In genomic region chr15:51168700-51169099, GRCh38 we compare ENCODE assay signal across 18 cellular contexts.
"Had no signal": no experiment of that assay in that cellular context is flagged by ENCODE, and none has a peak within 500 bp of the region (broad histone marks: within the 10 kb centered on the region; RNA-seq: fewer than 3 reads in every experiment).

No MANE protein-coding gene starts in this region.

- H3K4me1 Mint-ChIP-seq: naive thymus-derived CD8-positive, alpha-beta T cell had no signal

- H3K4me3 Mint-ChIP-seq: dendritic cell treated with granulocyte-macrophage colony-stimulating factor and Interleukin-4, amounts not matched to agents 40 ng/mL and 50 ng/mL, for 4 days; effector memory CD8-positive, alpha-beta T cell; naive thymus-derived CD8-positive, alpha-beta T cell; neural crest cell had no signal

- H3K27ac Mint-ChIP-seq: dendritic cell treated with granulocyte-macrophage colony-stimulating factor and Interleukin-4, amounts not matched to agents 40 ng/mL and 50 ng/mL, for 4 days; effector memory CD8-positive, alpha-beta T cell; naive thymus-derived CD8-positive, alpha-beta T cell had no signal

- H3K4me1 ChIP-seq: testis had no signal

- H3K4me3 ChIP-seq: esophagus squamous epithelium, heart left ventricle, mucosa of descending colon, ovary, right atrium auricular region, testis, tibial nerve, upper lobe of right lung, vagina had no signal

- H3K27ac ChIP-seq: esophagus squamous epithelium, heart left ventricle, ovary, right atrium auricular region, testis, tibial nerve, upper lobe of right lung, vagina had no signal

- H3K9me3 Mint-ChIP-seq: dendritic cell treated with granulocyte-macrophage colony-stimulating factor and Interleukin-4, amounts not matched to agents 40 ng/mL and 50 ng/mL, for 4 days; effector memory CD8-positive, alpha-beta T cell; neural crest cell had no signal

- ATAC-seq: effector memory CD8-positive, alpha-beta T cell; heart left ventricle; mucosa of descending colon; naive thymus-derived CD8-positive, alpha-beta T cell; stimulated activated naive CD8-positive, alpha-beta T cell treated with anti-CD3 and anti-CD28 coated beads, Interleukin-15, Interleukin-2, amounts not matched to agents 100 U/mL and 50 U/mL, for 24 hours; upper lobe of right lung had no signal

- H3K36me3 ChIP-seq: esophagus squamous epithelium, heart left ventricle, ovary, right atrium auricular region, tibial nerve, upper lobe of right lung, vagina had no signal

- H3K27me3 ChIP-seq: heart left ventricle, ovary, right atrium auricular region, testis, tibial nerve, upper lobe of right lung, vagina had no signal

- DNase-seq: effector memory CD8-positive, alpha-beta T cell; esophagus squamous epithelium; heart left ventricle; hippocampal formation; kidney glomerular epithelial cell; mucosa of descending colon; naive thymus-derived CD8-positive, alpha-beta T cell; ovary; small intestine; stimulated activated CD4-positive, alpha-beta T cell treated with anti-CD3 and anti-CD28 coated beads, Interleukin-12 subunit alpha, Interleukin-12 subunit beta, amount 100 ng/mL, for 4 hours; stimulated activated naive CD8-positive, alpha-beta T cell treated with anti-CD3 and anti-CD28 coated beads, Interleukin-15, Interleukin-2, amounts not matched to agents 100 U/mL and 50 U/mL, for 24 hours; testis; upper lobe of right lung had no signal

- H3K9me3 ChIP-seq: esophagus squamous epithelium, heart left ventricle, mucosa of descending colon, ovary, right atrium auricular region, testis, tibial nerve, upper lobe of right lung, vagina had no signal
